Comparison of ENCODE assay signal across 1 cellular context in genomic region chr17:30332057-30332542, GRCh38.
TF ChIP-seq lines count a peak whose summit lies in the region.

No MANE protein-coding gene starts in this region.

TF ChIP-seq in HepG2, 621 proteins besides CTCF, POLR2A, EP300 and RAD21 (continued from another document and continues in another):
- no peak for TF ChIP-seq ZNF784 (CRISPR knock-in tag; IDR thresholded peaks at IDR 0.05; ENCODE audit: borderline replicate concordance)
- no peak for TF ChIP-seq NAIF1 (CRISPR knock-in tag; IDR thresholded peaks at IDR 0.05; ENCODE audit: borderline replicate concordance)
- no peak for TF ChIP-seq GLI4 (CRISPR knock-in tag; IDR thresholded peaks at IDR 0.05; ENCODE audit: borderline replicate concordance)
- no peak for TF ChIP-seq ZBTB2 (CRISPR knock-in tag; IDR thresholded peaks at IDR 0.05; ENCODE audit: low read depth)
- TF ChIP-seq ZBTB37 (CRISPR knock-in tag; IDR thresholded peaks at IDR 0.05): no peak
- TF ChIP-seq ARID5B (CRISPR knock-in tag; IDR thresholded peaks at IDR 0.05): peak; percentile 60; the same call in 1 of the 2 replicates
- TF ChIP-seq BCL6 (CRISPR knock-in tag; IDR thresholded peaks at IDR 0.05): 0 out of 2 replicates have a peak, but pooled peaks have one; percentile 19
- TF ChIP-seq SOX5 (CRISPR knock-in tag; IDR thresholded peaks at IDR 0.05; ENCODE audit: borderline replicate concordance): peak; percentile 58; the same call in 1 of the 2 replicates
- no peak for TF ChIP-seq ZNF781 (CRISPR knock-in tag; IDR thresholded peaks at IDR 0.05; ENCODE audit: borderline replicate concordance, not compliant biosample characterization)
- TF ChIP-seq NCOA2 (CRISPR knock-in tag; IDR thresholded peaks at IDR 0.05): 0 out of 2 replicates have a peak, but pooled peaks have one; percentile 14
- TF ChIP-seq NCOA5 (CRISPR knock-in tag; IDR thresholded peaks at IDR 0.05): no peak
- TF ChIP-seq PRPF4 (IDR thresholded peaks at IDR 0.05; ENCODE audit: low read depth, low read length, poor library complexity, severe bottlenecking): no peak
- no peak for TF ChIP-seq ZBTB39 (CRISPR knock-in tag; IDR thresholded peaks at IDR 0.05)
- TF ChIP-seq XRCC5 (optimal IDR thresholded peaks at IDR 0.05; ENCODE audit: low read length): no peak
- TF ChIP-seq THAP8 (CRISPR knock-in tag; IDR thresholded peaks at IDR 0.05; ENCODE audit: borderline replicate concordance): no peak
- peak; percentile 70 for TF ChIP-seq HNF4A (CRISPR knock-in tag; IDR thresholded peaks at IDR 0.05)
- no peak for TF ChIP-seq ZNF749 (CRISPR knock-in tag; IDR thresholded peaks at IDR 0.05; ENCODE audit: borderline replicate concordance)
- TF ChIP-seq ZBTB7B (CRISPR knock-in tag; IDR thresholded peaks at IDR 0.05): no peak
- TF ChIP-seq HMGXB3 (CRISPR knock-in tag; IDR thresholded peaks at IDR 0.05; ENCODE audit: borderline replicate concordance): no peak
- TF ChIP-seq ZKSCAN8 (CRISPR knock-in tag; IDR thresholded peaks at IDR 0.05; ENCODE audit: borderline replicate concordance): no peak
- TF ChIP-seq RARG (CRISPR knock-in tag; IDR thresholded peaks at IDR 0.05; ENCODE audit: low read depth): no peak
- peak; percentile 42; the same call in 1 of the 2 replicates for TF ChIP-seq HMG20A (CRISPR knock-in tag; IDR thresholded peaks at IDR 0.05; ENCODE audit: borderline replicate concordance)
- TF ChIP-seq ARHGAP35 (CRISPR knock-in tag; IDR thresholded peaks at IDR 0.05; ENCODE audit: borderline replicate concordance): no peak
- TF ChIP-seq DPF2 (CRISPR knock-in tag; IDR thresholded peaks at IDR 0.05; ENCODE audit: borderline replicate concordance, low read depth): no peak; the same call in 1 of the 2 replicates
- peak; percentile 82; the same call in 1 of the 2 replicates for TF ChIP-seq NCOR1 (IDR thresholded peaks at IDR 0.05; ENCODE audit: borderline replicate concordance, low read length)
- TF ChIP-seq PAXIP1 (CRISPR knock-in tag; conservative IDR thresholded peaks at IDR 0.05): peak; percentile 77
- TF ChIP-seq ZFP82 (CRISPR knock-in tag; IDR thresholded peaks at IDR 0.05; ENCODE audit: borderline replicate concordance): no peak
- peak; percentile 79 for TF ChIP-seq MIXL1 (CRISPR knock-in tag; IDR thresholded peaks at IDR 0.05)
- TF ChIP-seq TBP (CRISPR knock-in tag; IDR thresholded peaks at IDR 0.05): no peak
- TF ChIP-seq DBP (CRISPR knock-in tag; IDR thresholded peaks at IDR 0.05; ENCODE audit: not compliant biosample characterization): no peak
- TF ChIP-seq HNF4G (IDR thresholded peaks at IDR 0.05; ENCODE audit: borderline replicate concordance, low read depth, low read length): peak; percentile 44; the same call in 1 of the 2 replicates
- no peak for TF ChIP-seq HNF4G (CRISPR knock-in tag; IDR thresholded peaks at IDR 0.05; ENCODE audit: borderline replicate concordance, low read depth)
